19 cellular contexts compared by ENCODE assay signal in the genomic region with DNA sequence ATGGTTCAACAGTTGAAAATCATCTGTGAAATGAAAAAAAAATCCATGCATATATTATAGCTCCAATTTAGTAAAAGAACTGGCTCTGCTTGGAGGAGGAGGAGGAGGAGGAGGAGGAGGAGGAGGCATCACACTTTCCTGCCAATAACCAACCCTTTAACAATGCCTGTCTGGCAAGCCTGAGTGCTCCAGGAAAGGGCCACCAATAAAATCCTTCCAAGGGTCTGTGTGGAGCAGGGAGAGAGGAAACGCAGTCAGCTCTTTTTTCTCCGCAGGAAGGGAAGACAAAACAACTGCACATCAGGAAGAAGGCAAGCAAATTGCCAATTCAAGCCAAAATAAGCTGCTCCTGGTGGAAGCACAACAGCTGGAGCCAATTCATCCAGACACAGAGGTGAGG.
"Had no signal": no experiment of that assay in that cellular context is flagged by ENCODE, and none has a peak within 500 bp of the region (broad histone marks: within the 10 kb centered on the region; RNA-seq: fewer than 3 reads in every experiment).

No MANE protein-coding gene starts in this region.

- H3K4me3 ChIP-seq: hepatocyte, mucosa of descending colon, thyroid gland had no signal

- H3K9me3 ChIP-seq: thyroid gland had no signal

- H3K27ac ChIP-seq: epithelial cell of prostate, hepatocyte, thyroid gland, WERI-Rb-1 had no signal

- H3K4me2 ChIP-seq: hepatocyte had no signal

- H3K4me1 ChIP-seq: thyroid gland had no signal

- ATAC-seq: activated CD8-positive, alpha-beta memory T cell treated with anti-CD3 and anti-CD28 coated beads, Interleukin-2, amount 10 ng/mL, durations not matched to agents 7 days and 5 days; activated CD8-positive, alpha-beta T cell treated with anti-CD3 and anti-CD28 coated beads for 36 hours; mucosa of descending colon; SK-N-SH treated with all-trans-retinoic acid at 6 μM for 48 hours; stimulated activated naive CD8-positive, alpha-beta T cell treated with anti-CD3 and anti-CD28 coated beads, Interleukin-15, Interleukin-2, amounts not matched to agents 100 U/mL and 50 U/mL, for 24 hours; T-cell had no signal

- H3K27me3 Mint-ChIP-seq: activated CD4-positive, alpha-beta T cell treated with anti-CD3 and anti-CD28 coated beads, Interleukin-2, amount 10 ng/mL, durations not matched to agents 7 days and 5 days; activated CD8-positive, alpha-beta memory T cell treated with anti-CD3 and anti-CD28 coated beads, Interleukin-2, amount 10 ng/mL, durations not matched to agents 7 days and 5 days; activated CD8-positive, alpha-beta T cell treated with anti-CD3 and anti-CD28 coated beads for 36 hours; activated naive CD4-positive, alpha-beta T cell treated with anti-CD3 and anti-CD28 coated beads, Interleukin-2, amount 10 ng/mL, durations not matched to agents 7 days and 5 days; T-cell had no signal

- H3K27ac Mint-ChIP-seq: activated CD4-positive, alpha-beta T cell treated with anti-CD3 and anti-CD28 coated beads, Interleukin-2, amount 10 ng/mL, durations not matched to agents 7 days and 5 days; activated CD8-positive, alpha-beta memory T cell treated with anti-CD3 and anti-CD28 coated beads, Interleukin-2, amount 10 ng/mL, durations not matched to agents 7 days and 5 days; activated CD8-positive, alpha-beta T cell treated with anti-CD3 and anti-CD28 coated beads for 36 hours; activated naive CD4-positive, alpha-beta T cell treated with anti-CD3 and anti-CD28 coated beads, Interleukin-2, amount 10 ng/mL, durations not matched to agents 7 days and 5 days; T-cell; T-helper 2 cell treated with Interferon-gamma antibody and Interleukin-4, amounts not matched to agents 5 μg/mL and 100 μg/mL, for 36 hours had no signal

- H3K79me2 ChIP-seq: hepatocyte had no signal

- H3K4me1 Mint-ChIP-seq: activated CD4-positive, alpha-beta T cell treated with anti-CD3 and anti-CD28 coated beads, Interleukin-2, amount 10 ng/mL, durations not matched to agents 7 days and 5 days; activated CD8-positive, alpha-beta memory T cell treated with anti-CD3 and anti-CD28 coated beads, Interleukin-2, amount 10 ng/mL, durations not matched to agents 7 days and 5 days; activated naive CD4-positive, alpha-beta T cell treated with anti-CD3 and anti-CD28 coated beads, Interleukin-2, amount 10 ng/mL, durations not matched to agents 7 days and 5 days; immature natural killer cell; T-cell had no signal

- H2AFZ ChIP-seq: hepatocyte had no signal

- H3K27me3 ChIP-seq: hepatocyte, thyroid gland had no signal

- DNase-seq: activated CD4-positive, alpha-beta T cell treated with anti-CD3 and anti-CD28 coated beads, Interleukin-2, amount 10 ng/mL, durations not matched to agents 7 days and 5 days; activated CD4-positive, CD25-positive, alpha-beta regulatory T cell treated with anti-CD3 and anti-CD28 coated beads, Interleukin-2, amount 50 U/mL, for 72 hours; activated CD8-positive, alpha-beta memory T cell treated with anti-CD3 and anti-CD28 coated beads, Interleukin-2, amount 10 ng/mL, durations not matched to agents 7 days and 5 days; activated CD8-positive, alpha-beta T cell treated with anti-CD3 and anti-CD28 coated beads for 36 hours; activated effector memory CD4-positive, alpha-beta T cell treated with anti-CD3 and anti-CD28 coated beads, Interleukin-2, amount 50 U/mL, for 16 hours; activated naive CD4-positive, alpha-beta T cell treated with anti-CD3 and anti-CD28 coated beads, Interleukin-2, amount 10 ng/mL, durations not matched to agents 7 days and 5 days; activated T-cell treated with anti-CD3 and anti-CD28 coated beads for 4 hours; immature natural killer cell; mesenchymal stem cell; mucosa of descending colon; stimulated activated CD4-positive, alpha-beta T cell treated with anti-CD3 and anti-CD28 coated beads, Interleukin-4, amount 100 ng/mL, for 4 hours; stimulated activated naive CD8-positive, alpha-beta T cell treated with anti-CD3 and anti-CD28 coated beads, Interleukin-15, Interleukin-2, amounts not matched to agents 100 U/mL and 50 U/mL, for 24 hours; T-cell; thyroid gland; WERI-Rb-1 had no signal

- H3K36me3 ChIP-seq: thyroid gland had no signal

- H3K4me3 Mint-ChIP-seq: activated CD4-positive, alpha-beta T cell treated with anti-CD3 and anti-CD28 coated beads, Interleukin-2, amount 10 ng/mL, durations not matched to agents 7 days and 5 days; activated CD8-positive, alpha-beta memory T cell treated with anti-CD3 and anti-CD28 coated beads, Interleukin-2, amount 10 ng/mL, durations not matched to agents 7 days and 5 days; activated CD8-positive, alpha-beta T cell treated with anti-CD3 and anti-CD28 coated beads for 36 hours; activated naive CD4-positive, alpha-beta T cell treated with anti-CD3 and anti-CD28 coated beads, Interleukin-2, amount 10 ng/mL, durations not matched to agents 7 days and 5 days; immature natural killer cell; T-cell; T-helper 2 cell treated with Interferon-gamma antibody and Interleukin-4, amounts not matched to agents 5 μg/mL and 100 μg/mL, for 36 hours had no signal
